11 cellular contexts compared by ENCODE assay signal in genomic region chr11:36724742-36725387, GRCh38.
A peak's percentile ranks its signal among the peaks of the same experiment; 100 is the strongest.
DNase-seq lines count a peak whose midpoint lies in the region; ATAC-seq and TF ChIP-seq lines count a peak whose summit lies in the region.
"Had no signal": no experiment of that assay in that cellular context is flagged by ENCODE, and none has a peak within 500 bp of the region (broad histone marks: within the 10 kb centered on the region; RNA-seq: fewer than 3 reads in every experiment).

No MANE protein-coding gene starts in this region.

- no peak for TF ChIP-seq CTCF in GM06990 (IDR thresholded peaks at IDR 0.05; ENCODE audit: insufficient read depth, low read length, poor library complexity, severe bottlenecking)

- ATAC-seq in GM19452 (IDR thresholded peaks at IDR 0.05; ENCODE audit: unreplicated experiment), result peak; percentile 73
- ATAC-seq in HG03060 (IDR thresholded peaks at IDR 0.05; ENCODE audit: low read depth, unreplicated experiment), result peak; percentile 61

- DNase-seq in GM06990 (ENCODE audit: extremely low read depth, insufficient read length) (peak; percentile 30), SKM-1 (lab: John Stamatoyannopoulos, UW; ENCODE audit: unreplicated experiment) (peak; percentile 40), COLO829 (ENCODE audit: low spot score) (no peak), SIG-M5 treated with dmso at 0.1 percent for 504 hours (lab: John Stamatoyannopoulos, UW; ENCODE audit: unreplicated experiment) (no peak), activated gamma-delta T cell (lab: John Stamatoyannopoulos, UW) (no peak), NCI-H1092 (lab: John Stamatoyannopoulos, UW) (no peak)
- DNase-seq: IMR-90, NCI-H446 treated with DMSO at 0.1 percent for 48 hours, T-helper 1 cell had no signal

- H3K27me3 ChIP-seq in GM06990 (replicated peaks; ENCODE audit: control insufficient read depth, insufficient read depth, low read length), result no peaks in the 10 kb centered on the region

- H3K4me3 ChIP-seq in GM06990 (replicated peaks; ENCODE audit: low read depth, low read length), result no peak overlapping the region

- no peaks in the 10 kb centered on the region; the same call in 1 of the 2 replicates for H3K36me3 ChIP-seq in GM06990 (ENCODE audit: control insufficient read depth, insufficient read depth, low read length)

Comparison
In these comparisons a context has a peak if more than half of its experiments do, and no peak if none do; other contexts are left out.
1. DNase-seq: peak in GM06990 (single experiment) and SKM-1 (single experiment); none in COLO829 (single experiment), SIG-M5 treated with dmso at 0.1 percent for 504 hours (single experiment), activated gamma-delta T cell (single experiment) and NCI-H1092 (single experiment).